ENCODE assay signal across 1 cellular context in the genomic region with DNA sequence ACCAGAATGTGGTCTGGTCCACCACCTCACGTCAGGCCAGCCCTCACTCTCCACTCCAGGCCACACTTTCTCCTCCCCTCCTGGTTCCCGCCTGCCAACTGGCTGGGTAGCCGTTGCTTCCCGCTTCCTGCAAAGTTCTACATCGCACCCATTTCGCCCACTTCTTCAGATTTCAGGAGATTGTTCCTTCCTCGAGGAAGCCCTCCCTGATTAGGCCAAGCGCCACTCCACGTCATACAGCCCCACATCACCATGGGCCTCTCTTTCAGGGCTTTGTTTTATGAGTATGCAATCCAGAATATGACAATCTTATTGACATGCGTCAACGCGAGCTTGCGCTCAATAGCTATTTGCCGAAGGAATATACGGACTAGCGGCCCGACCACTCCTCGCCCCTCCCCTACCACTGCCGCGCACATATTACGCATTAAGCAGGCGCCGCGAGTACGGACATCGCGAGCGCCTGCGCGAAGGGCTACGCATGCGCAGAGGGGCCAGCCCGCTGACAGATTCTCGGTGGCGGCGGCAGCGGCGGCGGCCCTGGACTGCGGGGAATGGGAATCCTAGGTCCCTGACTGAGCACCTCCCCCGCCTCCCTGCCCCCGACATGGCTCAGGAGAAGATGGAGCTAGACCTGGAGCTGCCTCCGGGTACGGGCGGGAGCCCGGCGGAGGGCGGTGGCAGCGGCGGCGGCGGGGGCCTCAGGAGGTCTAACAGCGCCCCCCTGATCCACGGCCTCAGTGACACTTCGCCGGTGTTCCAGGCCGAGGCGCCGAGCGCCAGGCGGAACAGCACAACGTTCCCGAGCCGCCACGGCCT.
TF ChIP-seq lines count a peak whose summit lies in the region.

No MANE protein-coding gene starts in this region.

TF ChIP-seq in HepG2, 621 proteins besides CTCF, POLR2A, EP300 and RAD21 (continued from another document and continues in another):
- TF ChIP-seq, protein P1, sequence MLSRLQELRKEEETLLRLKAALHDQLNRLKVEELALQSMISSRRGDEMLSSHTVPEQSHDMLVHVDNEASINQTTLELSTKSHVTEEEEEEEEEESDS (CRISPR knock-in tag; IDR thresholded peaks at IDR 0.05; ENCODE audit: borderline replicate concordance) = no peak
- TF ChIP-seq ZNF567 (CRISPR knock-in tag; IDR thresholded peaks at IDR 0.05; ENCODE audit: borderline replicate concordance) (0 out of 2 replicates have a peak, but pooled peaks have one; percentile 71), ZNF335 (CRISPR knock-in tag; IDR thresholded peaks at IDR 0.05) (0 out of 2 replicates have a peak, but pooled peaks have one; percentile 40), ZNF263 (CRISPR knock-in tag; IDR thresholded peaks at IDR 0.05) (0 out of 2 replicates have a peak, but pooled peaks have one; percentile 21), HOXA7 (CRISPR knock-in tag; IDR thresholded peaks at IDR 0.05) (no peak), TEAD3 (CRISPR knock-in tag; optimal IDR thresholded peaks at IDR 0.05; ENCODE audit: borderline replicate concordance) (peak; percentile 40), SRSF1 (optimal IDR thresholded peaks at IDR 0.05; ENCODE audit: low read depth, low read length) (no peak), ZC3H4 (CRISPR knock-in tag; IDR thresholded peaks at IDR 0.05; ENCODE audit: borderline replicate concordance) (0 out of 2 replicates have a peak, but pooled peaks have one; percentile 38), BHLHE40 (IDR thresholded peaks at IDR 0.05; ENCODE audit: low read length) (no peak), ZNF644 (CRISPR knock-in tag; IDR thresholded peaks at IDR 0.05; ENCODE audit: low read depth) (no peak), ZNF792 (CRISPR knock-in tag; IDR thresholded peaks at IDR 0.05) (peak; percentile 69; the same call in 1 of the 2 replicates), ZKSCAN8 (CRISPR knock-in tag; IDR thresholded peaks at IDR 0.05; ENCODE audit: borderline replicate concordance) (peak; percentile 52; the same call in 1 of the 2 replicates), ERF (CRISPR knock-in tag; IDR thresholded peaks at IDR 0.05) (peak; percentile 47), REL (CRISPR knock-in tag; conservative IDR thresholded peaks at IDR 0.05) (peak; percentile 28; the same call in 1 of the 2 replicates), BRD4 (CRISPR knock-in tag; IDR thresholded peaks at IDR 0.05) (peak; percentile 87; the same call in 1 of the 2 replicates), EEA1 (CRISPR knock-in tag; IDR thresholded peaks at IDR 0.05; ENCODE audit: borderline replicate concordance) (no peak), PRPF4 (IDR thresholded peaks at IDR 0.05; ENCODE audit: low read depth, low read length, poor library complexity, severe bottlenecking) (no peak), ZNF138 (CRISPR knock-in tag; IDR thresholded peaks at IDR 0.05; ENCODE audit: low read depth) (0 out of 2 replicates have a peak, but pooled peaks have one; percentile 35), ZSCAN22 (CRISPR knock-in tag; IDR thresholded peaks at IDR 0.05) (no peak), JUNB (CRISPR knock-in tag; IDR thresholded peaks at IDR 0.05; ENCODE audit: borderline replicate concordance) (no peak), ZMYM2 (CRISPR knock-in tag; IDR thresholded peaks at IDR 0.05) (no peak), SIN3A (IDR thresholded peaks at IDR 0.05; ENCODE audit: borderline replicate concordance, low read depth, low read length) (peak; percentile 62; the same call in 1 of the 2 replicates), EED (CRISPR knock-in tag; IDR thresholded peaks at IDR 0.05) (no peak; the same call in 1 of the 2 replicates)
- TF ChIP-seq, protein P2, sequence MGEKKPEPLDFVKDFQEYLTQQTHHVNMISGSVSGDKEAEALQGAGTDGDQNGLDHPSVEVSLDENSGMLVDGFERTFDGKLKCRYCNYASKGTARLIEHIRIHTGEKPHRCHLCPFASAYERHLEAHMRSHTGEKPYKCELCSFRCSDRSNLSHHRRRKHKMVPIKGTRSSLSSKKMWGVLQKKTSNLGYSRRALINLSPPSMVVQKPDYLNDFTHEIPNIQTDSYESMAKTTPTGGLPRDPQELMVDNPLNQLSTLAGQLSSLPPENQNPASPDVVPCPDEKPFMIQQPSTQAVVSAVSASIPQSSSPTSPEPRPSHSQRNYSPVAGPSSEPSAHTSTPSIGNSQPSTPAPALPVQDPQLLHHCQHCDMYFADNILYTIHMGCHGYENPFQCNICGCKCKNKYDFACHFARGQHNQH (CRISPR knock-in tag; IDR thresholded peaks at IDR 0.05) = peak; percentile 66; the same call in 1 of the 2 replicates
- TF ChIP-seq, protein P3, sequence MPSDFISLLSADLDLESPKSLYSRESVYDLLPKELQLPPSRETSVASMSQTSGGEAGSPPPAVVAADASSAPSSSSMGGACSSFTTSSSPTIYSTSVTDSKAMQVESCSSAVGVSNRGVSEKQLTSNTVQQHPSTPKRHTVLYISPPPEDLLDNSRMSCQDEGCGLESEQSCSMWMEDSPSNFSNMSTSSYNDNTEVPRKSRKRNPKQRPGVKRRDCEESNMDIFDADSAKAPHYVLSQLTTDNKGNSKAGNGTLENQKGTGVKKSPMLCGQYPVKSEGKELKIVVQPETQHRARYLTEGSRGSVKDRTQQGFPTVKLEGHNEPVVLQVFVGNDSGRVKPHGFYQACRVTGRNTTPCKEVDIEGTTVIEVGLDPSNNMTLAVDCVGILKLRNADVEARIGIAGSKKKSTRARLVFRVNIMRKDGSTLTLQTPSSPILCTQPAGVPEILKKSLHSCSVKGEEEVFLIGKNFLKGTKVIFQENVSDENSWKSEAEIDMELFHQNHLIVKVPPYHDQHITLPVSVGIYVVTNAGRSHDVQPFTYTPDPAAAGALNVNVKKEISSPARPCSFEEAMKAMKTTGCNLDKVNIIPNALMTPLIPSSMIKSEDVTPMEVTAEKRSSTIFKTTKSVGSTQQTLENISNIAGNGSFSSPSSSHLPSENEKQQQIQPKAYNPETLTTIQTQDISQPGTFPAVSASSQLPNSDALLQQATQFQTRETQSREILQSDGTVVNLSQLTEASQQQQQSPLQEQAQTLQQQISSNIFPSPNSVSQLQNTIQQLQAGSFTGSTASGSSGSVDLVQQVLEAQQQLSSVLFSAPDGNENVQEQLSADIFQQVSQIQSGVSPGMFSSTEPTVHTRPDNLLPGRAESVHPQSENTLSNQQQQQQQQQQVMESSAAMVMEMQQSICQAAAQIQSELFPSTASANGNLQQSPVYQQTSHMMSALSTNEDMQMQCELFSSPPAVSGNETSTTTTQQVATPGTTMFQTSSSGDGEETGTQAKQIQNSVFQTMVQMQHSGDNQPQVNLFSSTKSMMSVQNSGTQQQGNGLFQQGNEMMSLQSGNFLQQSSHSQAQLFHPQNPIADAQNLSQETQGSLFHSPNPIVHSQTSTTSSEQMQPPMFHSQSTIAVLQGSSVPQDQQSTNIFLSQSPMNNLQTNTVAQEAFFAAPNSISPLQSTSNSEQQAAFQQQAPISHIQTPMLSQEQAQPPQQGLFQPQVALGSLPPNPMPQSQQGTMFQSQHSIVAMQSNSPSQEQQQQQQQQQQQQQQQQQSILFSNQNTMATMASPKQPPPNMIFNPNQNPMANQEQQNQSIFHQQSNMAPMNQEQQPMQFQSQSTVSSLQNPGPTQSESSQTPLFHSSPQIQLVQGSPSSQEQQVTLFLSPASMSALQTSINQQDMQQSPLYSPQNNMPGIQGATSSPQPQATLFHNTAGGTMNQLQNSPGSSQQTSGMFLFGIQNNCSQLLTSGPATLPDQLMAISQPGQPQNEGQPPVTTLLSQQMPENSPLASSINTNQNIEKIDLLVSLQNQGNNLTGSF (CRISPR knock-in tag; IDR thresholded peaks at IDR 0.05) = no peak; the same call in 1 of the 2 replicates
- TF ChIP-seq, protein P4, sequence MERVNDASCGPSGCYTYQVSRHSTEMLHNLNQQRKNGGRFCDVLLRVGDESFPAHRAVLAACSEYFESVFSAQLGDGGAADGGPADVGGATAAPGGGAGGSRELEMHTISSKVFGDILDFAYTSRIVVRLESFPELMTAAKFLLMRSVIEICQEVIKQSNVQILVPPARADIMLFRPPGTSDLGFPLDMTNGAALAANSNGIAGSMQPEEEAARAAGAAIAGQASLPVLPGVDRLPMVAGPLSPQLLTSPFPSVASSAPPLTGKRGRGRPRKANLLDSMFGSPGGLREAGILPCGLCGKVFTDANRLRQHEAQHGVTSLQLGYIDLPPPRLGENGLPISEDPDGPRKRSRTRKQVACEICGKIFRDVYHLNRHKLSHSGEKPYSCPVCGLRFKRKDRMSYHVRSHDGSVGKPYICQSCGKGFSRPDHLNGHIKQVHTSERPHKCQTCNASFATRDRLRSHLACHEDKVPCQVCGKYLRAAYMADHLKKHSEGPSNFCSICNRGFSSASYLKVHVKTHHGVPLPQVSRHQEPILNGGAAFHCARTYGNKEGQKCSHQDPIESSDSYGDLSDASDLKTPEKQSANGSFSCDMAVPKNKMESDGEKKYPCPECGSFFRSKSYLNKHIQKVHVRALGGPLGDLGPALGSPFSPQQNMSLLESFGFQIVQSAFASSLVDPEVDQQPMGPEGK (CRISPR knock-in tag; IDR thresholded peaks at IDR 0.05) = peak; percentile 82
- TF ChIP-seq, protein P5, sequence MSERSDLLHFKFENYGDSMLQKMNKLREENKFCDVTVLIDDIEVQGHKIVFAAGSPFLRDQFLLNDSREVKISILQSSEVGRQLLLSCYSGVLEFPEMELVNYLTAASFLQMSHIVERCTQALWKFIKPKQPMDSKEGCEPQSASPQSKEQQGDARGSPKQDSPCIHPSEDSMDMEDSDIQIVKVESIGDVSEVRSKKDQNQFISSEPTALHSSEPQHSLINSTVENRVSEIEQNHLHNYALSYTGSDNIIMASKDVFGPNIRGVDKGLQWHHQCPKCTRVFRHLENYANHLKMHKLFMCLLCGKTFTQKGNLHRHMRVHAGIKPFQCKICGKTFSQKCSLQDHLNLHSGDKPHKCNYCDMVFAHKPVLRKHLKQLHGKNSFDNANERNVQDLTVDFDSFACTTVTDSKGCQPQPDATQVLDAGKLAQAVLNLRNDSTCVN (CRISPR knock-in tag; IDR thresholded peaks at IDR 0.05; ENCODE audit: borderline replicate concordance) = no peak
- TF ChIP-seq, protein P6, sequence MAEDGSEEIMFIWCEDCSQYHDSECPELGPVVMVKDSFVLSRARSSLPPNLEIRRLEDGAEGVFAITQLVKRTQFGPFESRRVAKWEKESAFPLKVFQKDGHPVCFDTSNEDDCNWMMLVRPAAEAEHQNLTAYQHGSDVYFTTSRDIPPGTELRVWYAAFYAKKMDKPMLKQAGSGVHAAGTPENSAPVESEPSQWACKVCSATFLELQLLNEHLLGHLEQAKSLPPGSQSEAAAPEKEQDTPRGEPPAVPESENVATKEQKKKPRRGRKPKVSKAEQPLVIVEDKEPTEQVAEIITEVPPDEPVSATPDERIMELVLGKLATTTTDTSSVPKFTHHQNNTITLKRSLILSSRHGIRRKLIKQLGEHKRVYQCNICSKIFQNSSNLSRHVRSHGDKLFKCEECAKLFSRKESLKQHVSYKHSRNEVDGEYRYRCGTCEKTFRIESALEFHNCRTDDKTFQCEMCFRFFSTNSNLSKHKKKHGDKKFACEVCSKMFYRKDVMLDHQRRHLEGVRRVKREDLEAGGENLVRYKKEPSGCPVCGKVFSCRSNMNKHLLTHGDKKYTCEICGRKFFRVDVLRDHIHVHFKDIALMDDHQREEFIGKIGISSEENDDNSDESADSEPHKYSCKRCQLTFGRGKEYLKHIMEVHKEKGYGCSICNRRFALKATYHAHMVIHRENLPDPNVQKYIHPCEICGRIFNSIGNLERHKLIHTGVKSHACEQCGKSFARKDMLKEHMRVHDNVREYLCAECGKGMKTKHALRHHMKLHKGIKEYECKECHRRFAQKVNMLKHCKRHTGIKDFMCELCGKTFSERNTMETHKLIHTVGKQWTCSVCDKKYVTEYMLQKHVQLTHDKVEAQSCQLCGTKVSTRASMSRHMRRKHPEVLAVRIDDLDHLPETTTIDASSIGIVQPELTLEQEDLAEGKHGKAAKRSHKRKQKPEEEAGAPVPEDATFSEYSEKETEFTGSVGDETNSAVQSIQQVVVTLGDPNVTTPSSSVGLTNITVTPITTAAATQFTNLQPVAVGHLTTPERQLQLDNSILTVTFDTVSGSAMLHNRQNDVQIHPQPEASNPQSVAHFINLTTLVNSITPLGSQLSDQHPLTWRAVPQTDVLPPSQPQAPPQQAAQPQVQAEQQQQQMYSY (CRISPR knock-in tag; IDR thresholded peaks at IDR 0.05) = peak; percentile 64; the same call in 1 of the 2 replicates
- TF ChIP-seq, protein P7, sequence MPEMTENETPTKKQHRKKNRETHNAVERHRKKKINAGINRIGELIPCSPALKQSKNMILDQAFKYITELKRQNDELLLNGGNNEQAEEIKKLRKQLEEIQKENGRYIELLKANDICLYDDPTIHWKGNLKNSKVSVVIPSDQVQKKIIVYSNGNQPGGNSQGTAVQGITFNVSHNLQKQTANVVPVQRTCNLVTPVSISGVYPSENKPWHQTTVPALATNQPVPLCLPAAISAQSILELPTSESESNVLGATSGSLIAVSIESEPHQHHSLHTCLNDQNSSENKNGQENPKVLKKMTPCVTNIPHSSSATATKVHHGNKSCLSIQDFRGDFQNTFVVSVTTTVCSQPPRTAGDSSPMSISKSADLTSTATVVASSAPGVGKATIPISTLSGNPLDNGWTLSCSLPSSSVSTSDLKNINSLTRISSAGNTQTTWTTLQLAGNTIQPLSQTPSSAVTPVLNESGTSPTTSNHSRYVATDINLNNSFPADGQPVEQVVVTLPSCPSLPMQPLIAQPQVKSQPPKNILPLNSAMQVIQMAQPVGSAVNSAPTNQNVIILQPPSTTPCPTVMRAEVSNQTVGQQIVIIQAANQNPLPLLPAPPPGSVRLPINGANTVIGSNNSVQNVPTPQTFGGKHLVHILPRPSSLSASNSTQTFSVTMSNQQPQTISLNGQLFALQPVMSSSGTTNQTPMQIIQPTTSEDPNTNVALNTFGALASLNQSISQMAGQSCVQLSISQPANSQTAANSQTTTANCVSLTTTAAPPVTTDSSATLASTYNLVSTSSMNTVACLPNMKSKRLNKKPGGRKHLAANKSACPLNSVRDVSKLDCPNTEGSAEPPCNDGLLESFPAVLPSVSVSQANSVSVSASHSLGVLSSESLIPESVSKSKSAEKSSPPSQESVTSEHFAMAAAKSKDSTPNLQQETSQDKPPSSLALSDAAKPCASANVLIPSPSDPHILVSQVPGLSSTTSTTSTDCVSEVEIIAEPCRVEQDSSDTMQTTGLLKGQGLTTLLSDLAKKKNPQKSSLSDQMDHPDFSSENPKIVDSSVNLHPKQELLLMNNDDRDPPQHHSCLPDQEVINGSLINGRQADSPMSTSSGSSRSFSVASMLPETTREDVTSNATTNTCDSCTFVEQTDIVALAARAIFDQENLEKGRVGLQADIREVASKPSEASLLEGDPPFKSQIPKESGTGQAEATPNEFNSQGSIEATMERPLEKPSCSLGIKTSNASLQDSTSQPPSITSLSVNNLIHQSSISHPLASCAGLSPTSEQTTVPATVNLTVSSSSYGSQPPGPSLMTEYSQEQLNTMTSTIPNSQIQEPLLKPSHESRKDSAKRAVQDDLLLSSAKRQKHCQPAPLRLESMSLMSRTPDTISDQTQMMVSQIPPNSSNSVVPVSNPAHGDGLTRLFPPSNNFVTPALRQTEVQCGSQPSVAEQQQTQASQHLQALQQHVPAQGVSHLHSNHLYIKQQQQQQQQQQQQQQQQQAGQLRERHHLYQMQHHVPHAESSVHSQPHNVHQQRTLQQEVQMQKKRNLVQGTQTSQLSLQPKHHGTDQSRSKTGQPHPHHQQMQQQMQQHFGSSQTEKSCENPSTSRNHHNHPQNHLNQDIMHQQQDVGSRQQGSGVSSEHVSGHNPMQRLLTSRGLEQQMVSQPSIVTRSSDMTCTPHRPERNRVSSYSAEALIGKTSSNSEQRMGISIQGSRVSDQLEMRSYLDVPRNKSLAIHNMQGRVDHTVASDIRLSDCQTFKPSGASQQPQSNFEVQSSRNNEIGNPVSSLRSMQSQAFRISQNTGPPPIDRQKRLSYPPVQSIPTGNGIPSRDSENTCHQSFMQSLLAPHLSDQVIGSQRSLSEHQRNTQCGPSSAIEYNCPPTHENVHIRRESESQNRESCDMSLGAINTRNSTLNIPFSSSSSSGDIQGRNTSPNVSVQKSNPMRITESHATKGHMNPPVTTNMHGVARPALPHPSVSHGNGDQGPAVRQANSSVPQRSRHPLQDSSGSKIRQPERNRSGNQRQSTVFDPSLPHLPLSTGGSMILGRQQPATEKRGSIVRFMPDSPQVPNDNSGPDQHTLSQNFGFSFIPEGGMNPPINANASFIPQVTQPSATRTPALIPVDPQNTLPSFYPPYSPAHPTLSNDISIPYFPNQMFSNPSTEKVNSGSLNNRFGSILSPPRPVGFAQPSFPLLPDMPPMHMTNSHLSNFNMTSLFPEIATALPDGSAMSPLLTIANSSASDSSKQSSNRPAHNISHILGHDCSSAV (CRISPR knock-in tag; IDR thresholded peaks at IDR 0.05; ENCODE audit: borderline replicate concordance) = no peak
